ENCODE assay signal across 8 cellular contexts in the genomic region with DNA sequence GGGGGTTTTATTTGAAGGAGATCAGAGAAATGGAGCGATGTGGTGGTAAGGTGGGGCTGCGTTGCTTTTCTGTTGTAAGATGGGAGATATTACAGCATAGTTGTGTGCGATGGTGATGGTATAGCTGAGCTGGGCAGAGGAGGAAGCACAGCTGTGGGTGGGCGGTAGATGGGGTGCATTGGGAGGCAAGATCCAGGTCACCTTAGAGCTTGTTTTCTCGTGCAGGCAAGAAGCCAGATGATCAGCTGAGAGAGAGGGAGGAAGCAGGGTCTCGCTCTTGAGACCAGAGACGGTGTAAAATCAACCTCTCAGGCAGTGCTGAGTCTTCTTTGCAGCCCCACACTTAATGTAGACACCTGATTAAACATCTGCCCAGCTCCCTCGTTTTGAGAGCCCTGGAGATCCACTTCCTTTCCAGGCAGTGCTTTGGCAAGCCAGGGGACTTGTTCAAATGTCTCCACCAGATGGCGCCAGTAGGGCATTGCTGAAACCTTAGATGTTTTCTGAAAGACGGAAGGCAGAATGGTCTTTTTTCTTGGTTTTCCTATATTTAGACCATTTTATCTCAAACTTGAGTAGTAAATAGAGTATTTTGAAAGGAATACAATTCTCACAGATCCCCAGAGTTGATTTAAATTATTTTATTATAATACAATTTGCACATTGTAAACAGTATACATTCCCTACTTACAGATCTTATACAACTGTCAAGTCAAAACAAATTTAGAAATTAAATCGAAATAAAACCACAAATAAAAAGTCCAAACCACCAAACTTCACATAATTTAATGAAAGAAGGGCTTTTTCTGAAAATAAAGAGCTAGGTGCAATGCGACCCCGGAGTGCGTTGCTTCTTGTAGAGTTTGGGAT. TPM values are rescaled to one million over a fixed set of nuclear protein-coding genes. Genes with fewer than 3 reads are reported as not detected.
A peak's percentile ranks its signal among the peaks of the same experiment; 100 is the strongest.
DNase-seq lines count a peak whose midpoint lies in the region; ATAC-seq and TF ChIP-seq lines count a peak whose summit lies in the region.

No MANE protein-coding gene starts in this region.

- no peak overlapping the region for H3K9ac ChIP-seq in liver (ENCODE audit: low read depth in 1 of 2, low read length in 2 of 2)

- peak; percentile 88 to 94 for TF ChIP-seq RAD21 in liver (IDR thresholded peaks at IDR 0.05)

- H3K4me1 ChIP-seq in liver (ENCODE audit: control insufficient read depth in 4 of 4, insufficient read depth in 4 of 4, low read length in 3 of 4): no peaks in the 10 kb centered on the region

- H3K36me3 ChIP-seq in liver (ENCODE audit: control insufficient read depth in 4 of 4, insufficient read depth in 3 of 4, low read depth in 1 of 4, low read length in 3 of 4): no peaks in the 10 kb centered on the region

- WGBS in liver: 48% methylated on average over 14 of the region's 14 CpGs

- peak; percentile 82 for TF ChIP-seq CTCF in liver (IDR thresholded peaks at IDR 0.05; ENCODE audit: low read depth, low read length, missing input control)

- H3K4me3 ChIP-seq in liver (ENCODE audit: low read depth in 1 of 3, low read length in 3 of 3): no peak overlapping the region

- H3K27me3 ChIP-seq in liver (ENCODE audit: control insufficient read depth in 4 of 4, insufficient read depth in 4 of 4, low read length in 3 of 4): no peaks in the 10 kb centered on the region

- ATAC-seq in HG02981 (IDR thresholded peaks at IDR 0.05; ENCODE audit: unreplicated experiment) (peak; percentile 26), HG02970 (IDR thresholded peaks at IDR 0.05; ENCODE audit: low FRiP score, unreplicated experiment) (no peak)

- DNase-seq in DMS53 treated with DMSO at 0.1 percent for 48 hours (lab: John Stamatoyannopoulos, UW; ENCODE audit: unreplicated experiment) (peak; percentile 26), NCI-H510A treated with DMSO at 0.1 percent for 48 hours (lab: John Stamatoyannopoulos, UW) (peak; percentile 79)
- peak; percentile 85 for DNase-seq in activated CD4-positive, alpha-beta T cell treated with anti-CD3 and anti-CD28 coated beads for 48 hours
- peak; percentile 17 to 54 (median 20) for DNase-seq in stimulated activated CD4-positive, alpha-beta T cell treated with anti-CD3 and anti-CD28 coated beads, TNF-alpha, amount 100 ng/mL, for 1 hour (ENCODE audit: low read depth in 3 of 3, low spot score in 1 of 3)

- peak overlapping the region; percentile 57 for H3K27ac ChIP-seq in cingulate gyrus (ENCODE audit: low read depth, low read length)
- H3K27ac ChIP-seq in liver (ENCODE audit: low read depth in 1 of 2, low read length in 2 of 2): no peak overlapping the region

- no peaks in the 10 kb centered on the region for H3K9me3 ChIP-seq in liver (ENCODE audit: control insufficient read depth in 4 of 4, low read length in 3 of 4)

TF ChIP-seq in liver, 16 proteins besides CTCF, POLR2A, EP300 and RAD21:
- no peak for TF ChIP-seq REST (IDR thresholded peaks at IDR 0.05)
- no peak for TF ChIP-seq GABPA (IDR thresholded peaks at IDR 0.05 in 1 of 2, conservative IDR thresholded peaks at IDR 0.05 in 1 of 2)
- no peak for TF ChIP-seq FOXA1 (IDR thresholded peaks at IDR 0.05)

RNA-seq across cellular contexts. Expression of gene LYPD6B, which starts 21.1 kb away (rescaled TPM):
- total RNA-seq in liver: under 1 TPM; 0.14 to 0.59 TPM
- polyA plus RNA-seq in liver: under 1 TPM; 0.13 to 0.14 TPM

Comparison
In these comparisons a context has a peak if more than half of its experiments do, and no peak if none do; other contexts are left out.
1. DNase-seq: peak in every context shown above with its lines; median percentile 85 in activated CD4-positive, alpha-beta T cell treated with anti-CD3 and anti-CD28 coated beads for 48 hours; 79 in NCI-H510A treated with DMSO at 0.1 percent for 48 hours; 26 in DMS53 treated with DMSO at 0.1 percent for 48 hours; 20 in stimulated activated CD4-positive, alpha-beta T cell treated with anti-CD3 and anti-CD28 coated beads, TNF-alpha, amount 100 ng/mL, for 1 hour.